In genomic region chr11:7538023-7538422, GRCh38 we compare ENCODE assay signal across 15 cellular contexts. TPM values are rescaled to one million over a fixed set of nuclear protein-coding genes. Genes with fewer than 3 reads are reported as not detected.
DNase-seq lines count a peak whose midpoint lies in the region; ATAC-seq and TF ChIP-seq lines count a peak whose summit lies in the region.
"Had no signal": no experiment of that assay in that cellular context is flagged by ENCODE, and none has a peak within 500 bp of the region (broad histone marks: within the 10 kb centered on the region; RNA-seq: fewer than 3 reads in every experiment).

No MANE protein-coding gene starts in this region.

- WGBS in esophagus squamous epithelium, 2 donors: 38 to 50% methylated on average over 5 to 6 of the region's 8 CpGs
- no CpG with 5 or more reads among the region's 8 CpGs for WGBS in trophoblast cell (ENCODE audit: extremely low coverage, insufficient coverage, insufficient read length)

- H4K12ac ChIP-seq in trophoblast cell (ENCODE audit: low read depth, low read length): no peak overlapping the region

- H3K79me2 ChIP-seq in trophoblast cell (ENCODE audit: control insufficient read depth, insufficient read depth, low read length, poor library complexity): no peaks in the 10 kb centered on the region

- H3K27ac ChIP-seq in esophagus squamous epithelium (peak overlapping the region; percentile 67 to 83 (median 75)), trophoblast cell (ENCODE audit: low read depth, low read length) (no peak overlapping the region)
- H3K27ac ChIP-seq: ovary, PC-9, tibial artery had no signal

- no peak overlapping the region for H4K91ac ChIP-seq in trophoblast cell (ENCODE audit: low read depth, low read length)

- no peak overlapping the region for H3K4ac ChIP-seq in trophoblast cell (ENCODE audit: low read depth, low read length)

- H3K9ac ChIP-seq in trophoblast cell (ENCODE audit: low read length): no peak overlapping the region

- no peak overlapping the region for H2AFZ ChIP-seq in trophoblast cell (ENCODE audit: insufficient read depth, low read length, poor library complexity)
- H2AFZ ChIP-seq: PC-9 had no signal

- no peaks in the 10 kb centered on the region for H3K9me3 ChIP-seq in esophagus squamous epithelium
- H3K9me3 ChIP-seq in trophoblast cell (ENCODE audit: insufficient read depth, low read depth, low read length): no peaks in the 10 kb centered on the region
- H3K9me3 ChIP-seq: ovary, tibial artery had no signal

- H3K4me1 ChIP-seq in esophagus squamous epithelium (peaks cover 13 to 59% (median 18%) of the 10 kb centered on the region in 3 donors), trophoblast cell (ENCODE audit: control insufficient read depth in 1 of 2, insufficient read depth in 2 of 2, low read length in 2 of 2) (peaks cover 30 to 41% of the 10 kb centered on the region in 2 experiments)

- H3K18ac ChIP-seq in trophoblast cell (ENCODE audit: low read length): peak overlapping the region; percentile 26

- intact Hi-C loops in esophagus squamous epithelium (cut with DNase I): no loop called here

- H3K36me3 ChIP-seq in esophagus squamous epithelium: peaks cover 0 to 4% (median 0%) of the 10 kb centered on the region in 3 donors
- no peaks in the 10 kb centered on the region for H3K36me3 ChIP-seq in trophoblast cell (ENCODE audit: control insufficient read depth in 1 of 2, insufficient read depth in 2 of 2, low read length in 2 of 2)
- H3K36me3 ChIP-seq: ovary, tibial artery had no signal

- no peak overlapping the region for H2BK12ac ChIP-seq in trophoblast cell (ENCODE audit: low read length)

- DNase-seq in AG20443 (ENCODE audit: low spot score) (peak; percentile 85), LNCaP clone FGC (ENCODE audit: low read depth) (peak; percentile 67), esophagus squamous epithelium (lab: John Stamatoyannopoulos, UW) (no peak), trophoblast cell (no peak), dedifferentiated amniotic fluid mesenchymal stem cell (ENCODE audit: extremely low spot score) (no peak), glomerular visceral epithelial cell (ENCODE audit: extremely low spot score) (no peak)
- DNase-seq: central memory CD4-positive, alpha-beta T cell; Karpas-422; NCI-H2171; ovary; T-helper 9 cell had no signal

- no peak for TF ChIP-seq CTCF in LNCaP clone FGC (IDR thresholded peaks at IDR 0.05; ENCODE audit: control insufficient read depth, extremely low read depth, insufficient read depth)
- TF ChIP-seq CTCF in esophagus squamous epithelium (IDR thresholded peaks at IDR 0.05): no peak

- no peak overlapping the region for H3K23ac ChIP-seq in trophoblast cell (ENCODE audit: low read length)

- no peak for TF ChIP-seq POLR2A in esophagus squamous epithelium (IDR thresholded peaks at IDR 0.05)

- H3K4me3 ChIP-seq in LNCaP clone FGC (ENCODE audit: low read depth, low read length): peak overlapping the region; percentile 42
- peak overlapping the region in 2 of 4 donors; percentile 18 to 25 for H3K4me3 ChIP-seq in esophagus squamous epithelium
- no peak overlapping the region for H3K4me3 ChIP-seq in trophoblast cell (ENCODE audit: low read depth, low read length)
- H3K4me3 ChIP-seq: ovary, PC-9, tibial artery had no signal

- ATAC-seq in HG03095 (IDR thresholded peaks at IDR 0.05; ENCODE audit: unreplicated experiment) (no peak), GM21717 (IDR thresholded peaks at IDR 0.05; ENCODE audit: unreplicated experiment) (no peak)

- no peak overlapping the region for H3K14ac ChIP-seq in trophoblast cell (ENCODE audit: low read length)

- no peak overlapping the region for H2BK5ac ChIP-seq in trophoblast cell (ENCODE audit: low read depth, low read length, poor library complexity)

- no peaks in the 10 kb centered on the region for H3K27me3 ChIP-seq in esophagus squamous epithelium
- H3K27me3 ChIP-seq in trophoblast cell (ENCODE audit: insufficient read depth, low read length): no peaks in the 10 kb centered on the region
- H3K27me3 ChIP-seq: ovary, tibial artery had no signal

- no peak overlapping the region for H2BK120ac ChIP-seq in trophoblast cell (ENCODE audit: insufficient read depth, low read length, poor library complexity)

- no peak overlapping the region for H3K4me2 ChIP-seq in trophoblast cell (ENCODE audit: low read length)
- H3K4me2 ChIP-seq: PC-9 had no signal

- no peak overlapping the region for H2AK5ac ChIP-seq in trophoblast cell (ENCODE audit: low read length)

- H4K8ac ChIP-seq in trophoblast cell (ENCODE audit: low read depth, low read length): no peak overlapping the region

- H3K79me1 ChIP-seq in trophoblast cell (ENCODE audit: low read length): peaks cover 4% of the 10 kb centered on the region

RNA-seq across cellular contexts. Expression of gene PPFIBP2, which starts 24.2 kb away (rescaled TPM):
- 10 to 100 TPM; 28.1 to 61.1 (median 49.4) TPM for total RNA-seq in esophagus squamous epithelium
- polyA plus RNA-seq in trophoblast cell (2013): 23.3 and 24.1 TPM in 2 replicates

RNA-seq across cellular contexts. Expression of gene OLFML1, which starts 52.7 kb away (rescaled TPM):
- 1 to 10 TPM in 2 of 4 donors, under 1 TPM in 1, not detected in 1; 0.35 to 6.3 (median 2.4) TPM for total RNA-seq in esophagus squamous epithelium
- 2.4 TPM in 2 replicates for polyA plus RNA-seq in trophoblast cell (2013)
- total RNA-seq: PC-9 had no signal

Comparison
In these comparisons a context has a peak if more than half of its experiments do, and no peak if none do; other contexts are left out.
1. DNase-seq: peak in AG20443 (single experiment) and LNCaP clone FGC (single experiment); none in esophagus squamous epithelium (single experiment), trophoblast cell (0 of 2), dedifferentiated amniotic fluid mesenchymal stem cell (single experiment) and glomerular visceral epithelial cell (single experiment).